ENCODE assay signal across 9 cellular contexts in genomic region chr14:106308839-106309389, GRCh38.
DNase-seq lines count a peak whose midpoint lies in the region; ATAC-seq and TF ChIP-seq lines count a peak whose summit lies in the region.
"Had no signal": no experiment of that assay in that cellular context is flagged by ENCODE, and none has a peak within 500 bp of the region (broad histone marks: within the 10 kb centered on the region; RNA-seq: fewer than 3 reads in every experiment).

No MANE protein-coding gene starts in this region.

- H3K9ac ChIP-seq in SU-DHL-6 (ENCODE audit: low read length), result no peak overlapping the region

- peak; percentile 71 for ATAC-seq in GM18861 (IDR thresholded peaks at IDR 0.05; ENCODE audit: unreplicated experiment)
- peak; percentile 82 for ATAC-seq in HG03095 (IDR thresholded peaks at IDR 0.05; ENCODE audit: unreplicated experiment)
- peak; percentile 97 for ATAC-seq in activated naive CD8-positive, alpha-beta T cell treated with anti-CD3 and anti-CD28 coated beads, Interleukin-2, amount 50 U/mL, for 24 hours
- ATAC-seq in upper lobe of left lung (ENCODE audit: low FRiP score in 2 of 2), result peak; percentile 68 to 74

- no peak overlapping the region for H2AFZ ChIP-seq in SU-DHL-6 (ENCODE audit: low read depth, low read length, severe bottlenecking)

- H3K4me3 Mint-ChIP-seq in activated naive CD8-positive, alpha-beta T cell treated with anti-CD3 and anti-CD28 coated beads, Interleukin-2, amount 50 U/mL, for 24 hours, result no peak overlapping the region
- H3K4me3 Mint-ChIP-seq in mesothelial cell of epicardium, result no peak overlapping the region

- H3K9me3 ChIP-seq in SU-DHL-6 (ENCODE audit: insufficient read depth, low read length) (peaks cover 11% of the 10 kb centered on the region; the same call in 1 of the 2 replicates), upper lobe of left lung (no peaks in the 10 kb centered on the region), tibial nerve (no peaks in the 10 kb centered on the region)
- H3K9me3 ChIP-seq: HAP-1 had no signal

- no peaks in the 10 kb centered on the region for H3K9me2 ChIP-seq in SU-DHL-6 (replicated peaks; ENCODE audit: insufficient read depth, low read length)

- H3K36me3 Mint-ChIP-seq in activated naive CD8-positive, alpha-beta T cell treated with anti-CD3 and anti-CD28 coated beads, Interleukin-2, amount 50 U/mL, for 24 hours (ENCODE audit: low read depth), result no peaks in the 10 kb centered on the region
- peaks cover 2% of the 10 kb centered on the region for H3K36me3 Mint-ChIP-seq in mesothelial cell of epicardium

- H3K4me3 ChIP-seq in AG09309 (ENCODE audit: control insufficient read depth, low read depth, low read length) (no peak overlapping the region), SU-DHL-6 (ENCODE audit: insufficient read depth, low read length, poor library complexity, severe bottlenecking) (no peak overlapping the region), upper lobe of left lung (no peak overlapping the region), tibial nerve (no peak overlapping the region)
- H3K4me3 ChIP-seq: HAP-1 had no signal

- no peaks in the 10 kb centered on the region for H3K4me1 ChIP-seq in upper lobe of left lung
- H3K4me1 ChIP-seq in tibial nerve, result no peaks in the 10 kb centered on the region
- H3K4me1 ChIP-seq: HAP-1 had no signal

- 50 to 69% methylated on average over 4 to 14 of the region's 17 CpGs for WGBS in upper lobe of left lung, 2 donors
- WGBS in tibial nerve, 2 donors, result 44 to 49% methylated on average over 11 to 16 of the region's 17 CpGs

- no peak overlapping the region for H3K27ac ChIP-seq in SU-DHL-6 (ENCODE audit: low read depth, low read length)
- H3K27ac ChIP-seq in upper lobe of left lung, result no peak overlapping the region
- H3K27ac ChIP-seq in tibial nerve, result no peak overlapping the region

- H3K36me3 ChIP-seq in SU-DHL-6 (ENCODE audit: low read length) (no peaks in the 10 kb centered on the region), upper lobe of left lung (no peaks in the 10 kb centered on the region), tibial nerve (no peaks in the 10 kb centered on the region)
- H3K36me3 ChIP-seq: HAP-1 had no signal

- TF ChIP-seq POLR2A in upper lobe of left lung (IDR thresholded peaks at IDR 0.05), result no peak
- no peak for TF ChIP-seq POLR2A in tibial nerve (IDR thresholded peaks at IDR 0.05)

- no peaks in the 10 kb centered on the region for H3K9me3 Mint-ChIP-seq in activated naive CD8-positive, alpha-beta T cell treated with anti-CD3 and anti-CD28 coated beads, Interleukin-2, amount 50 U/mL, for 24 hours
- H3K9me3 Mint-ChIP-seq in mesothelial cell of epicardium, result peaks cover 77% of the 10 kb centered on the region

- TF ChIP-seq EP300 in upper lobe of left lung (IDR thresholded peaks at IDR 0.05) (no peak), tibial nerve (IDR thresholded peaks at IDR 0.05) (no peak)

- H3K27ac Mint-ChIP-seq in activated naive CD8-positive, alpha-beta T cell treated with anti-CD3 and anti-CD28 coated beads, Interleukin-2, amount 50 U/mL, for 24 hours, result no peak overlapping the region
- no peak overlapping the region for H3K27ac Mint-ChIP-seq in mesothelial cell of epicardium

- DNase-seq in AG09309 (ENCODE audit: low read depth) (no peak), mesothelial cell of epicardium (ENCODE audit: low spot score in 2 of 2, unreplicated experiment in 2 of 2) (no peak), upper lobe of left lung (peak; percentile 33 to 75), tibial nerve (ENCODE audit: low spot score in 2 of 2) (no peak)
- peak; percentile 96 for DNase-seq in activated naive CD8-positive, alpha-beta T cell treated with anti-CD3 and anti-CD28 coated beads, Interleukin-2, amount 50 U/mL, for 24 hours

- no peaks in the 10 kb centered on the region for H3K4me1 Mint-ChIP-seq in activated naive CD8-positive, alpha-beta T cell treated with anti-CD3 and anti-CD28 coated beads, Interleukin-2, amount 50 U/mL, for 24 hours
- no peaks in the 10 kb centered on the region for H3K4me1 Mint-ChIP-seq in mesothelial cell of epicardium

- TF ChIP-seq CTCF in AG09309 (IDR thresholded peaks at IDR 0.05; ENCODE audit: control insufficient read depth, insufficient read depth, low read depth, low read length, missing control alignments) (peak; percentile 37), SU-DHL-6 (IDR thresholded peaks at IDR 0.05; ENCODE audit: insufficient read depth, low read length, poor library complexity, severe bottlenecking) (peak; percentile 100), mesothelial cell of epicardium (IDR thresholded peaks at IDR 0.05; ENCODE audit: unreplicated experiment) (peak; percentile 30), upper lobe of left lung (IDR thresholded peaks at IDR 0.05) (peak; percentile 36 to 69 (median 44)), tibial nerve (IDR thresholded peaks at IDR 0.05) (peak in 1 of 5 experiments; percentile 31)

- H3K4me2 ChIP-seq in SU-DHL-6 (ENCODE audit: low read depth, low read length, poor library complexity, severe bottlenecking), result no peak overlapping the region

- no peaks in the 10 kb centered on the region for H3F3A ChIP-seq in SU-DHL-6 (ENCODE audit: insufficient read depth)

- H3K27me3 ChIP-seq in SU-DHL-6 (ENCODE audit: low read length) (no peaks in the 10 kb centered on the region), upper lobe of left lung (no peaks in the 10 kb centered on the region), tibial nerve (no peaks in the 10 kb centered on the region)

- H3K27me3 Mint-ChIP-seq in activated naive CD8-positive, alpha-beta T cell treated with anti-CD3 and anti-CD28 coated beads, Interleukin-2, amount 50 U/mL, for 24 hours, result peaks cover 3% of the 10 kb centered on the region
- no peaks in the 10 kb centered on the region for H3K27me3 Mint-ChIP-seq in mesothelial cell of epicardium (ENCODE audit: low read depth)

- H4K20me1 ChIP-seq in SU-DHL-6 (ENCODE audit: low read depth, low read length), result no peaks in the 10 kb centered on the region

- H3K79me2 ChIP-seq in SU-DHL-6 (ENCODE audit: insufficient read depth, low read length), result no peaks in the 10 kb centered on the region

Comparison
In these comparisons a context has a peak if more than half of its experiments do, and no peak if none do; other contexts are left out.
1. DNase-seq: peak in activated naive CD8-positive, alpha-beta T cell treated with anti-CD3 and anti-CD28 coated beads, Interleukin-2, amount 50 U/mL, for 24 hours (single experiment) and upper lobe of left lung (2 of 2); none in AG09309 (single experiment), mesothelial cell of epicardium (0 of 2) and tibial nerve (0 of 2).
2. Peak in every context shown above with its lines, with median percentiles within 50 percentile points of each other: ATAC-seq.